Comparison of ENCODE assay signal across 9 cellular contexts in the genomic region with DNA sequence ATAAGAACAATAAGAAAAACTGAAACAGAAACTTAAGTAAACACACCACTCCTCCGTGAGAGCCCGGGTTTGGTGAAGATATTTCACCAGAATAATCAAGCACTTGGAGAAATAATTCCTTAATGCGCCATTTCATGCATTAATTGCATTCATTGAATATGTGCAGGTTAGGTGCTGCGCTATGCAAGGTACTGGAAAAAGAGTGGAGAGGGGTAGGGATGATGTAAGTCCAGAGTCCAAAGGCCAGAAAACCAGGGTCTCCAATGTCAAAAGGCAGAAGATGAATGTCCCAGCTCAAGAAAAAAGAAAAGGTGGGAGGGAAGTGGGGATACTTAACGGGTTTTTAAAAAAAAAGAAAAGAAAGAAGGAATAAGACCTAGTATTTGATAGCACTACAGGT. TPM values are rescaled to one million over a fixed set of nuclear protein-coding genes. Genes with fewer than 3 reads are reported as not detected.
DNase-seq lines count a peak whose midpoint lies in the region; ATAC-seq, FAIRE-seq and TF ChIP-seq lines count a peak whose summit lies in the region.
"Had no signal": no experiment of that assay in that cellular context is flagged by ENCODE, and none has a peak within 500 bp of the region (broad histone marks: within the 10 kb centered on the region; RNA-seq: fewer than 3 reads in every experiment).

No MANE protein-coding gene starts in this region.

- H3K9me3 Mint-ChIP-seq in memory B cell = peaks cover 2% of the 10 kb centered on the region
- H3K9me3 Mint-ChIP-seq in activated CD8-positive, alpha-beta T cell treated with anti-CD3 and anti-CD28 coated beads for 36 hours = peaks cover 15% of the 10 kb centered on the region

- peak overlapping the region; percentile 42 for H3K4me3 ChIP-seq in bronchial epithelial cell (ENCODE audit: low read depth, low read length)
- peak overlapping the region; percentile 23 to 62 (median 53) for H3K4me3 ChIP-seq in upper lobe of left lung

- peaks cover 2% of the 10 kb centered on the region for H3K36me3 Mint-ChIP-seq in memory B cell
- H3K36me3 Mint-ChIP-seq in activated CD8-positive, alpha-beta T cell treated with anti-CD3 and anti-CD28 coated beads for 36 hours (ENCODE audit: low read depth) = peaks cover 14% of the 10 kb centered on the region

- no peak for TF ChIP-seq POLR2A in upper lobe of left lung (IDR thresholded peaks at IDR 0.05)

- H3K27me3 Mint-ChIP-seq in memory B cell = peaks cover 3% of the 10 kb centered on the region
- peaks cover 14% of the 10 kb centered on the region for H3K27me3 Mint-ChIP-seq in activated CD8-positive, alpha-beta T cell treated with anti-CD3 and anti-CD28 coated beads for 36 hours

- POLR2A ChIA-PET in activated CD8-positive, alpha-beta T cell treated with anti-CD3 and anti-CD28 coated beads for 36 hours (lab: Charles Lee) = no interaction called here

- intact Hi-C loops in activated CD8-positive, alpha-beta T cell treated with anti-CD3 and anti-CD28 coated beads for 36 hours (cut with micrococcal nuclease) = no loop called here
- intact Hi-C loops in left colon (cut with DNase I, micrococcal nuclease) = no loop called here

- H3K4me1 ChIP-seq in upper lobe of left lung = peaks cover 0 to 12% (median 1%) of the 10 kb centered on the region in 4 donors

- TF ChIP-seq CTCF in bronchial epithelial cell (IDR thresholded peaks at IDR 0.05; ENCODE audit: insufficient read depth, low read length, severe bottlenecking) = no peak
- TF ChIP-seq CTCF in upper lobe of left lung (IDR thresholded peaks at IDR 0.05) = no peak
- no peak for TF ChIP-seq CTCF in activated CD8-positive, alpha-beta T cell treated with anti-CD3 and anti-CD28 coated beads for 36 hours (IDR thresholded peaks at IDR 0.05)

- H3K4me1 Mint-ChIP-seq in memory B cell = no peaks in the 10 kb centered on the region
- no peaks in the 10 kb centered on the region for H3K4me1 Mint-ChIP-seq in activated CD8-positive, alpha-beta T cell treated with anti-CD3 and anti-CD28 coated beads for 36 hours (ENCODE audit: low read depth)

- 24 to 55% methylated on average over 5 of the region's 5 CpGs for WGBS in upper lobe of left lung, 2 donors

- H3K36me3 ChIP-seq in bronchial epithelial cell (ENCODE audit: control insufficient read depth, insufficient read depth, low read length) = no peaks in the 10 kb centered on the region
- no peaks in the 10 kb centered on the region for H3K36me3 ChIP-seq in upper lobe of left lung

- H3K9me3 ChIP-seq in upper lobe of left lung = peaks cover 36 to 79% (median 65%) of the 10 kb centered on the region in 4 donors

- ATAC-seq in memory B cell (ENCODE audit: low read depth) (peak; percentile 13), upper lobe of left lung (ENCODE audit: low FRiP score in 2 of 2) (no peak), left colon (no peak)
- no peak for ATAC-seq in activated CD8-positive, alpha-beta T cell treated with anti-CD3 and anti-CD28 coated beads for 36 hours

- DNase-seq in DMS53 (lab: John Stamatoyannopoulos, UW) (peak; percentile 29), DMS53 treated with DMSO at 0.1 percent for 48 hours (lab: John Stamatoyannopoulos, UW; ENCODE audit: unreplicated experiment) (no peak), bronchial epithelial cell (ENCODE audit: low read depth) (no peak), memory B cell (ENCODE audit: low spot score in 2 of 2) (no peak), upper lobe of left lung (no peak), hypothalamus (lab: John Stamatoyannopoulos, UW) (no peak), left colon (no peak)
- no peak for DNase-seq in activated CD8-positive, alpha-beta T cell treated with anti-CD3 and anti-CD28 coated beads for 36 hours

- no peak overlapping the region for H3K27ac Mint-ChIP-seq in memory B cell
- H3K27ac Mint-ChIP-seq in activated CD8-positive, alpha-beta T cell treated with anti-CD3 and anti-CD28 coated beads for 36 hours = no peak overlapping the region
- H3K27ac Mint-ChIP-seq: activated naive CD8-positive, alpha-beta T cell had no signal

- H3K27me3 ChIP-seq in bronchial epithelial cell (ENCODE audit: control insufficient read depth, insufficient read depth, low read length) (peaks cover 4% of the 10 kb centered on the region), upper lobe of left lung (peaks cover 0 to 14% (median 3%) of the 10 kb centered on the region in 4 donors)

- H3K27ac ChIP-seq in upper lobe of left lung = peak overlapping the region in 3 of 4 donors; percentile 40 to 72 (median 63)

- no peak for FAIRE-seq in bronchial epithelial cell (lab: Jason Lieb, UNC)

- peak in 1 of 4 donors; percentile 3 for TF ChIP-seq EP300 in upper lobe of left lung (IDR thresholded peaks at IDR 0.05)

- H3K4me3 Mint-ChIP-seq in memory B cell = no peak overlapping the region
- no peak overlapping the region for H3K4me3 Mint-ChIP-seq in activated CD8-positive, alpha-beta T cell treated with anti-CD3 and anti-CD28 coated beads for 36 hours
- H3K4me3 Mint-ChIP-seq: activated naive CD8-positive, alpha-beta T cell had no signal

- CTCF ChIA-PET in activated CD8-positive, alpha-beta T cell treated with anti-CD3 and anti-CD28 coated beads for 36 hours (lab: Charles Lee) = no interaction called here

RNA-seq across cellular contexts. Expression of gene ZFP37, which starts 0.7 kb away (rescaled TPM):
- 0.77 and 0.79 TPM in 2 replicates for total RNA-seq in bronchial epithelial cell
- total RNA-seq in upper lobe of left lung = 1 to 10 TPM in 5 of 6 donors, not detected in 1; 1.0 to 2.5 (median 1.3) TPM
- total RNA-seq in activated CD8-positive, alpha-beta T cell treated with anti-CD3 and anti-CD28 coated beads for 36 hours = 1 to 10 TPM; 1.3 to 1.4 TPM
- under 1 TPM; 0.52 to 0.67 TPM for total RNA-seq in left colon

RNA-seq across cellular contexts. Expression of gene ZNF883, which starts 45.2 kb away (rescaled TPM):
- 0.53 and 1.2 TPM in 2 replicates for total RNA-seq in bronchial epithelial cell
- 1 to 10 TPM in 1 of 6 donors, under 1 TPM in 4, not detected in 1; 0.26 to 1.2 (median 0.69) TPM for total RNA-seq in upper lobe of left lung
- total RNA-seq in activated CD8-positive, alpha-beta T cell treated with anti-CD3 and anti-CD28 coated beads for 36 hours = 1 to 10 TPM; 1.1 to 1.6 TPM
- total RNA-seq in left colon = under 1 TPM; 0.39 to 0.43 TPM
